In genomic region chr19:11194173-11194572, GRCh38 we compare ENCODE assay signal across 1 cellular context.
TF ChIP-seq lines count a peak whose summit lies in the region.

No MANE protein-coding gene starts in this region.

TF ChIP-seq in K562, 482 proteins besides CTCF, POLR2A, EP300 and RAD21:
- TF ChIP-seq ZFP36 (IDR thresholded peaks at IDR 0.05; ENCODE audit: low read depth, low read length, partially characterized antibody) (peak; percentile 23), BACH1 (tag; IDR thresholded peaks at IDR 0.05) (no peak)
